In the genomic region with DNA sequence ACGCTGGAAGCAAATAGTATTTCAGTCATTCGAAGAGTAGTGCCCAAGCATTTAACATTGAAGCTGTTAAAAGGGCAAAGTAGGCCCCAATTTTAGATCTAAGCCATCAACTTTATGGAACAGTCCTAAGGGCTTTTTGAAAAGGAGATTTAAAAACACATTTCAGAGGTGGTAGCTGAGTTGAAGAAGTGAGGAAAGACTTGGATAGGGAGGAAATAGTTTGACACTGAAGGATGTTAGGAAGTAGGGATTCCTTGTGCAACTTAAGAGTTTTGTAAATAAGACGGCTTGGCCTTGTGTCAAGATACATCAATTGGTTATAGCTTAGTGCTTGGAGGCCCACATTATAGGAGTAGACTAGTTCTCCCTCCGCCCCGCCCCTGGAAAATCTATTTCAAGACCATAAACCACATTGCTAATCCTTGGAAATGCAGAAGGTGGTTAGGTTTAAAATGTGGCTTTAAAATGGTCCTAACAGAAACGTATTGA, we compare ENCODE assay signal across 8 cellular contexts. TPM values are rescaled to one million over a fixed set of nuclear protein-coding genes. Genes with fewer than 3 reads are reported as not detected.
DNase-seq lines count a peak whose midpoint lies in the region; ATAC-seq and TF ChIP-seq lines count a peak whose summit lies in the region.

No MANE protein-coding gene starts in this region.

- no peaks in the 10 kb centered on the region for H3K9me3 Mint-ChIP-seq in effector memory CD8-positive, alpha-beta T cell
- H3K9me3 Mint-ChIP-seq in natural killer cell: no peaks in the 10 kb centered on the region

- ATAC-seq in effector memory CD8-positive, alpha-beta T cell (replicated peaks): no peak
- ATAC-seq in natural killer cell: no peak
- no peak for ATAC-seq in HG03196 (IDR thresholded peaks at IDR 0.05; ENCODE audit: unreplicated experiment)

- H3K4me2 ChIP-seq in BLaER1 treated with 17β-estradiol and CSF1 and Interleukin-3, amounts not matched to agents 10 nM and 100 nM: peak overlapping the region; percentile 83 to 100 (median 92)

- H3K36me3 Mint-ChIP-seq in effector memory CD8-positive, alpha-beta T cell (ENCODE audit: insufficient read depth): peaks cover 49% of the 10 kb centered on the region
- peaks cover 4% of the 10 kb centered on the region for H3K36me3 Mint-ChIP-seq in natural killer cell

- H3K4me1 ChIP-seq in BLaER1 treated with 17β-estradiol and CSF1 and Interleukin-3, amounts not matched to agents 10 nM and 100 nM: peaks cover 35 to 48% (median 39%) of the 10 kb centered on the region in 10 experiments

- H3K4me3 Mint-ChIP-seq in effector memory CD8-positive, alpha-beta T cell: peak overlapping the region; percentile 97
- peak overlapping the region; percentile 80 for H3K4me3 Mint-ChIP-seq in natural killer cell

- peaks cover 25 to 29% of the 10 kb centered on the region in 2 donors for H3K4me1 Mint-ChIP-seq in effector memory CD8-positive, alpha-beta T cell (ENCODE audit: low read depth in 2 of 2)
- peaks cover 31 to 33% of the 10 kb centered on the region in 2 donors for H3K4me1 Mint-ChIP-seq in natural killer cell

- H3K4me3 ChIP-seq in BLaER1 treated with 17β-estradiol and CSF1 and Interleukin-3, amounts not matched to agents 10 nM and 100 nM: peak overlapping the region; percentile 77 to 100 (median 98)

- peaks cover 26 to 36% (median 32%) of the 10 kb centered on the region in 11 experiments for H3K36me3 ChIP-seq in BLaER1 treated with 17β-estradiol and CSF1 and Interleukin-3, amounts not matched to agents 10 nM and 100 nM

- H3K27me3 ChIP-seq in BLaER1 treated with 17β-estradiol and CSF1 and Interleukin-3, amounts not matched to agents 10 nM and 100 nM: no peaks in the 10 kb centered on the region

- DNase-seq in HCEC 1CT (peak; percentile 66), RPMI8226 (peak; percentile 40), natural killer cell (no peak), T1000 (lab: John Stamatoyannopoulos, UW) (no peak), SKM-1 (lab: John Stamatoyannopoulos, UW; ENCODE audit: unreplicated experiment) (no peak)
- DNase-seq in effector memory CD8-positive, alpha-beta T cell: no peak

- no peaks in the 10 kb centered on the region for H3K9me3 ChIP-seq in BLaER1 treated with 17β-estradiol and CSF1 and Interleukin-3, amounts not matched to agents 10 nM and 100 nM (replicated peaks in 1 of 11)

- no peak for TF ChIP-seq CTCF in natural killer cell (IDR thresholded peaks at IDR 0.05)

- no peaks in the 10 kb centered on the region for H3K27me3 Mint-ChIP-seq in effector memory CD8-positive, alpha-beta T cell
- H3K27me3 Mint-ChIP-seq in natural killer cell (ENCODE audit: low read depth in 2 of 2): no peaks in the 10 kb centered on the region

- peaks cover 32 to 37% (median 35%) of the 10 kb centered on the region in 11 experiments for H4K20me1 ChIP-seq in BLaER1 treated with 17β-estradiol and CSF1 and Interleukin-3, amounts not matched to agents 10 nM and 100 nM

- peak overlapping the region; percentile 98 to 100 (median 100) for H3K9ac ChIP-seq in BLaER1 treated with 17β-estradiol and CSF1 and Interleukin-3, amounts not matched to agents 10 nM and 100 nM

- H3K27ac Mint-ChIP-seq in effector memory CD8-positive, alpha-beta T cell: peak overlapping the region; percentile 96 to 98
- peak overlapping the region; percentile 95 to 97 for H3K27ac Mint-ChIP-seq in natural killer cell

- intact Hi-C loops in natural killer cell (cut with micrococcal nuclease): loop anchor here (2.0 kb wide), 3 partner anchors 61 to 113 kb away; a partner anchor contains a TSS

- peak overlapping the region; percentile 56 to 100 (median 99); a peak in 21 of 22 replicates for H3K27ac ChIP-seq in BLaER1 treated with 17β-estradiol and CSF1 and Interleukin-3, amounts not matched to agents 10 nM and 100 nM

RNA-seq across cellular contexts. Expression of a gene that starts 0.8 kb away (rescaled TPM):
- total RNA-seq in natural killer cell: 100 to 1,000 TPM; 147 to 185 (median 178) TPM

RNA-seq across cellular contexts. Expression of a gene that starts 21.4 kb away (rescaled TPM):
- total RNA-seq in natural killer cell: 100 to 1,000 TPM; 262 to 294 (median 271) TPM

RNA-seq across cellular contexts. Expression of a gene that starts 37.4 kb away (rescaled TPM):
- under 1 TPM; 0.39 to 0.80 (median 0.45) TPM for total RNA-seq in natural killer cell

RNA-seq across cellular contexts. Expression of a gene that starts 56.9 kb away (rescaled TPM):
- total RNA-seq in natural killer cell: 100 to 1,000 TPM; 129 to 403 (median 182) TPM

Comparison
In these comparisons a context has a peak if more than half of its experiments do, and no peak if none do; other contexts are left out.
1. DNase-seq: peak in HCEC 1CT (single experiment) and RPMI8226 (single experiment); none in effector memory CD8-positive, alpha-beta T cell (0 of 3), natural killer cell (single experiment), T1000 (single experiment) and SKM-1 (single experiment).